ENCODE assay signal across 22 cellular contexts in genomic region chr3:79847928-79848327, GRCh38.
DNase-seq lines count a peak whose midpoint lies in the region; ATAC-seq, FAIRE-seq and TF ChIP-seq lines count a peak whose summit lies in the region.
"Had no signal": no experiment of that assay in that cellular context is flagged by ENCODE, and none has a peak within 500 bp of the region (broad histone marks: within the 10 kb centered on the region; RNA-seq: fewer than 3 reads in every experiment).

No MANE protein-coding gene starts in this region.

- no peak for TF ChIP-seq EP300 in HepG2 (IDR thresholded peaks at IDR 0.05; ENCODE audit: low read depth in 2 of 2, low read length in 2 of 2)
- no peak for TF ChIP-seq EP300 in HepG2 (CRISPR knock-in tag; IDR thresholded peaks at IDR 0.05; ENCODE audit: borderline replicate concordance)

- H4K8ac ChIP-seq in IMR-90 (ENCODE audit: low read depth in 2 of 2, low read length in 2 of 2) = no peak overlapping the region

- dilution Hi-C loops in IMR-90 (cut with HindIII; ENCODE audit: low sequenced_read_pairs, unreplicated experiment) = no loop called here

- H2AK5ac ChIP-seq in IMR-90 (ENCODE audit: low read depth, low read length) = no peak overlapping the region

- H2BK20ac ChIP-seq in IMR-90 (ENCODE audit: low read depth, low read length) = no peak overlapping the region

- no peak overlapping the region for H3K4ac ChIP-seq in IMR-90 (ENCODE audit: low read depth, low read length)

- H2BK15ac ChIP-seq in IMR-90 (ENCODE audit: low read depth, low read length) = no peak overlapping the region

- H3K27me3 ChIP-seq in HepG2 (ENCODE audit: control insufficient read depth in 1 of 2, insufficient read depth in 2 of 2, low read length in 2 of 2) = no peaks in the 10 kb centered on the region
- no peaks in the 10 kb centered on the region for H3K27me3 ChIP-seq in right lobe of liver
- no peaks in the 10 kb centered on the region for H3K27me3 ChIP-seq in IMR-90 (ENCODE audit: control insufficient read depth, insufficient read depth, low read length)
- no peaks in the 10 kb centered on the region for H3K27me3 ChIP-seq in OCI-LY3 (ENCODE audit: low read depth, low read length)
- no peaks in the 10 kb centered on the region for H3K27me3 ChIP-seq in brain microvascular endothelial cell (replicated peaks)
- H3K27me3 ChIP-seq: BLaER1 treated with 17β-estradiol and CSF1 and Interleukin-3, amounts not matched to agents 10 nM and 100 nM had no signal

- TF ChIP-seq CTCF in HepG2 (CRISPR knock-in tag; IDR thresholded peaks at IDR 0.05) (no peak), right lobe of liver (IDR thresholded peaks at IDR 0.05) (no peak), IMR-90 (conservative IDR thresholded peaks at IDR 0.05; ENCODE audit: low read depth, low read length) (no peak), OCI-LY3 (IDR thresholded peaks at IDR 0.05; ENCODE audit: low read depth, low read length) (no peak), brain microvascular endothelial cell (IDR thresholded peaks at IDR 0.05; ENCODE audit: low read depth, low read length, missing control alignments) (no peak)

- 24% methylated on average over 3 of the region's 3 CpGs for WGBS in HepG2 (ENCODE audit: low lambda C conversion rate)
- WGBS in right lobe of liver (ENCODE audit: insufficient coverage, low coverage, low lambda C conversion rate, missing lambda C conversion rate) = 36% methylated on average over 3 of the region's 3 CpGs
- WGBS in IMR-90 (ENCODE audit: extremely low coverage in 2 of 2, insufficient read length in 1 of 2), 2 experiments = no CpG with 5 or more reads among the region's 3 CpGs

- H3K36me3 ChIP-seq in HepG2 (replicated peaks in 1 of 2; ENCODE audit: control insufficient read depth in 1 of 2, insufficient read depth in 2 of 2, low read length in 2 of 2) (no peaks in the 10 kb centered on the region), right lobe of liver (no peaks in the 10 kb centered on the region), IMR-90 (ENCODE audit: control insufficient read depth, insufficient read depth, low read length) (no peaks in the 10 kb centered on the region), OCI-LY3 (replicated peaks; ENCODE audit: low read depth, low read length) (no peaks in the 10 kb centered on the region), brain microvascular endothelial cell (replicated peaks) (no peaks in the 10 kb centered on the region)
- H3K36me3 ChIP-seq: BLaER1 treated with 17β-estradiol and CSF1 and Interleukin-3, amounts not matched to agents 10 nM and 100 nM had no signal

- in situ Hi-C loops in HepG2 (cut with HindIII; ENCODE audit: extremely low pct_ligation_motif_present, low pct_unique_long_range_greater_than_20kb) (no loop called here), IMR-90 (cut with MboI; ENCODE audit: low sequenced_read_pairs) (no loop called here), brain microvascular endothelial cell (cut with HindIII; ENCODE audit: low pct_ligation_motif_present, low sequenced_read_pairs) (no loop called here)

- H3K4me1 ChIP-seq in HepG2 (ENCODE audit: insufficient read depth, low read length) (no peaks in the 10 kb centered on the region), right lobe of liver (no peaks in the 10 kb centered on the region), IMR-90 (ENCODE audit: control insufficient read depth, insufficient read depth, low read length) (no peaks in the 10 kb centered on the region), OCI-LY3 (ENCODE audit: low read length) (no peaks in the 10 kb centered on the region)
- H3K4me1 ChIP-seq: BLaER1 treated with 17β-estradiol and CSF1 and Interleukin-3, amounts not matched to agents 10 nM and 100 nM; Caco-2 had no signal

- H3K4me2 ChIP-seq in HepG2 (ENCODE audit: low read depth, low read length) = no peak overlapping the region
- H3K4me2 ChIP-seq in IMR-90 (ENCODE audit: low read depth, low read length) = no peak overlapping the region
- H3K4me2 ChIP-seq in OCI-LY3 (ENCODE audit: low read length) = no peak overlapping the region
- H3K4me2 ChIP-seq: BLaER1 treated with 17β-estradiol and CSF1 and Interleukin-3, amounts not matched to agents 10 nM and 100 nM had no signal

- no peak for ATAC-seq in HepG2
- ATAC-seq in right lobe of liver = no peak
- no peak for ATAC-seq in IMR-90 (ENCODE audit: low read depth)
- ATAC-seq: CD8-positive, alpha-beta T cell had no signal

- H3K4me3 ChIP-seq in HepG2 (replicated peaks in 1 of 3; ENCODE audit: insufficient read depth in 1 of 3, low read depth in 2 of 3, low read length in 3 of 3) (no peak overlapping the region), right lobe of liver (no peak overlapping the region), IMR-90 (ENCODE audit: insufficient read depth, low read depth, low read length) (no peak overlapping the region), OCI-LY3 (ENCODE audit: low read length) (no peak overlapping the region), brain microvascular endothelial cell (ENCODE audit: low read depth, low read length) (no peak overlapping the region)
- H3K4me3 ChIP-seq: BLaER1 treated with 17β-estradiol and CSF1 and Interleukin-3, amounts not matched to agents 10 nM and 100 nM had no signal

- no peak for FAIRE-seq in HepG2 (lab: Jason Lieb, UNC)
- FAIRE-seq: D721Med, G401.6, GM12891, GM19239 had no signal

- CTCF ChIA-PET in HepG2 (lab: Yijun Ruan, JAX; ENCODE audit: low intra/inter-chr PET ratio, low total read pairs) = no interaction called here
- CTCF ChIA-PET in IMR-90 (lab: Yijun Ruan, JAX) = no interaction called here

- no peak overlapping the region for H2AK9ac ChIP-seq in IMR-90 (replicated peaks; ENCODE audit: low read depth, low read length, poor library complexity)

- no peaks in the 10 kb centered on the region for H3K79me2 ChIP-seq in HepG2 (ENCODE audit: insufficient read depth, low read length)
- H3K79me2 ChIP-seq in OCI-LY3 (ENCODE audit: low read length) = no peaks in the 10 kb centered on the region

- H2BK120ac ChIP-seq in IMR-90 (ENCODE audit: low read depth, low read length) = no peak overlapping the region

- H3K56ac ChIP-seq in IMR-90 (ENCODE audit: extremely low read depth, insufficient read depth, low read length) = no peak overlapping the region

- H3K9ac ChIP-seq in HepG2 (ENCODE audit: insufficient read depth, low read depth, low read length) (no peak overlapping the region), IMR-90 (ENCODE audit: low read depth, low read length) (no peak overlapping the region), OCI-LY3 (ENCODE audit: low read length) (no peak overlapping the region)
- H3K9ac ChIP-seq: BLaER1 treated with 17β-estradiol and CSF1 and Interleukin-3, amounts not matched to agents 10 nM and 100 nM had no signal

- H3K27ac ChIP-seq in HepG2 (ENCODE audit: extremely low read length, insufficient read depth, low read length) (no peak overlapping the region), right lobe of liver (no peak overlapping the region), IMR-90 (ENCODE audit: insufficient read depth, low read length) (no peak overlapping the region), OCI-LY3 (ENCODE audit: low read length) (no peak overlapping the region), brain microvascular endothelial cell (peak overlapping the region; percentile 22)
- H3K27ac ChIP-seq: 22Rv1; BLaER1 treated with 17β-estradiol and CSF1 and Interleukin-3, amounts not matched to agents 10 nM and 100 nM; C4-2B had no signal

- no peak overlapping the region for H4K5ac ChIP-seq in IMR-90 (ENCODE audit: low read depth, low read length)

- H2BK5ac ChIP-seq in IMR-90 (ENCODE audit: low read depth, low read length, poor library complexity, severe bottlenecking) = no peak overlapping the region

- H3K79me1 ChIP-seq in IMR-90 (ENCODE audit: low read depth in 1 of 2, low read length in 2 of 2) = no peaks in the 10 kb centered on the region

- H4K20me1 ChIP-seq in HepG2 (ENCODE audit: insufficient read depth, low read length) (no peaks in the 10 kb centered on the region), IMR-90 (ENCODE audit: insufficient read depth, low read length) (no peaks in the 10 kb centered on the region), OCI-LY3 (ENCODE audit: insufficient read depth, low read length) (no peaks in the 10 kb centered on the region)
- H4K20me1 ChIP-seq: BLaER1 treated with 17β-estradiol and CSF1 and Interleukin-3, amounts not matched to agents 10 nM and 100 nM had no signal

- no peak overlapping the region for H3K23ac ChIP-seq in IMR-90 (ENCODE audit: low read depth, low read length)

- H4K91ac ChIP-seq in IMR-90 (ENCODE audit: insufficient read depth, low read depth, low read length) = no peak overlapping the region

- no peak overlapping the region for H2AFZ ChIP-seq in HepG2 (ENCODE audit: low read length)
- no peak overlapping the region for H2AFZ ChIP-seq in IMR-90 (replicated peaks; ENCODE audit: low read length, poor library complexity)
- H2AFZ ChIP-seq in OCI-LY3 (ENCODE audit: low read depth, low read length) = 0 out of 2 replicates have a peak overlapping the region, but pooled peaks have one; percentile 33

- no peak overlapping the region for H3K18ac ChIP-seq in IMR-90 (ENCODE audit: low read depth, low read length)

- no peaks in the 10 kb centered on the region for H3K9me3 ChIP-seq in HepG2 (ENCODE audit: low read length)
- no peaks in the 10 kb centered on the region for H3K9me3 ChIP-seq in right lobe of liver
- 0 out of 2 replicates have a peak, but pooled peaks cover 2% of the 10 kb centered on the region for H3K9me3 ChIP-seq in IMR-90 (ENCODE audit: control insufficient read depth, insufficient read depth, low read length)
- H3K9me3 ChIP-seq in OCI-LY3 (ENCODE audit: insufficient read depth, low read length) = no peaks in the 10 kb centered on the region
- H3K9me3 ChIP-seq: BLaER1 treated with 17β-estradiol and CSF1 and Interleukin-3, amounts not matched to agents 10 nM and 100 nM; Caco-2 had no signal

- H3K14ac ChIP-seq in IMR-90 (replicated peaks; ENCODE audit: low read depth, low read length) = no peak overlapping the region

- TF ChIP-seq POLR2A in HepG2 (IDR thresholded peaks at IDR 0.05; ENCODE audit: insufficient read depth in 1 of 2, low read depth in 2 of 2, low read length in 2 of 2) (no peak), right lobe of liver (IDR thresholded peaks at IDR 0.05) (no peak), IMR-90 (IDR thresholded peaks at IDR 0.05; ENCODE audit: low read depth, low read length) (no peak)

- BruUV-seq in HepG2 (replicated peaks; lab: Mats Ljungman, UMichigan) = no TSS peak
- no TSS peak for BruUV-seq in IMR-90 (replicated peaks; lab: Mats Ljungman, UMichigan)

- no peaks in the 10 kb centered on the region for H3K9me1 ChIP-seq in IMR-90 (ENCODE audit: insufficient read depth, low read length)

- intact Hi-C loops in HepG2 (cut with micrococcal nuclease; ENCODE audit: unreplicated experiment) = no loop called here
- intact Hi-C loops in right lobe of liver (cut with DNase I) = no loop called here
- intact Hi-C loops in IMR-90 (cut with micrococcal nuclease) = no loop called here

- TF ChIP-seq RAD21 in HepG2 (CRISPR knock-in tag; IDR thresholded peaks at IDR 0.05) = no peak
- TF ChIP-seq RAD21 in IMR-90 (IDR thresholded peaks at IDR 0.05; ENCODE audit: low read length) = no peak

- POLR2A ChIA-PET in HepG2 (lab: Yijun Ruan, JAX) = no interaction called here
- POLR2A ChIA-PET in IMR-90 (lab: Charles Lee; ENCODE audit: unreplicated experiment) = no interaction called here

- no peak for DNase-seq in HepG2 (ENCODE audit: low spot score)
- no peak for DNase-seq in right lobe of liver
- DNase-seq in IMR-90 = no peak
- DNase-seq in brain microvascular endothelial cell = no peak
- no peak for DNase-seq in cerebellar cortex (ENCODE audit: low spot score)
- no peak for DNase-seq in DMS53 treated with DMSO at 0.1 percent for 48 hours (lab: John Stamatoyannopoulos, UW; ENCODE audit: unreplicated experiment)
- no peak for DNase-seq in activated effector memory CD4-positive, alpha-beta T cell treated with Interleukin-2 at 50 U/mL for 16 hours
- DNase-seq: AML-193; Caco-2; Calu3; CD4-positive, alpha-beta T cell; CD8-positive, alpha-beta T cell; DMS79 treated with DMSO at 0.1 percent for 48 hours; GF-D8 had no signal
